Comparison of ENCODE assay signal across 28 cellular contexts in the genomic region with DNA sequence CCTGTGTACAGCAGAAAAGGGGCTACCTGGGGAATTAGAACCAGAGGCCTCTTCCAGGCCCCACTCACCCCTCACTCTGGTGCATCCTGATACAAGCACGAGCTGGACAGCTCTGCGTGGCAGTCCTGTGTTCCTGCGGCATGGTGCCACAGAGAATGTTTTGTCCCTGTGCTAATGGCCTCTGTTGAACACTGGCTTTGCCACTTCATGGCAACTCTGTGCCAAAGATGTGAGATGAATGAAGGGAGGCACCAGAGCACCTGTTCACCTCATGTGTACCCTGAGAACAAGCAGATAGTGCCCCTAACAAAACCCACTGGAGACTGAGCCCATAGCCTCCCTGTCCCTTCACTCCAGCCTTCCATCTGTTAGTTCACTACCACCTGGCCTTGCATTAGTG.
"Had no signal": no experiment of that assay in that cellular context is flagged by ENCODE, and none has a peak within 500 bp of the region (broad histone marks: within the 10 kb centered on the region; RNA-seq: fewer than 3 reads in every experiment).

No MANE protein-coding gene starts in this region.

- ATAC-seq: activated CD4-positive, alpha-beta T cell treated with anti-CD3 and anti-CD28 coated beads for 36 hours; activated naive CD4-positive, alpha-beta T cell treated with anti-CD3 and anti-CD28 coated beads, Interleukin-2, amount 50 U/mL, for 72 hours; activated naive CD8-positive, alpha-beta T cell treated with anti-CD3 and anti-CD28 coated beads, Interleukin-2, amount 50 U/mL, for 24 hours; activated T-cell treated with anti-CD3 and anti-CD28 coated beads, Interleukin-2, amount 50 U/mL, for 4 hours; body of pancreas; Panc1; Right ventricle myocardium inferior; T-cell had no signal

- H3K36me3 ChIP-seq: ascending aorta had no signal

- H3K4me3 Mint-ChIP-seq: activated CD4-positive, alpha-beta T cell treated with anti-CD3 and anti-CD28 coated beads for 36 hours; activated naive CD8-positive, alpha-beta T cell treated with anti-CD3 and anti-CD28 coated beads, Interleukin-2, amount 50 U/mL, for 24 hours; activated T-cell treated with anti-CD3 and anti-CD28 coated beads, Interleukin-2, amount 50 U/mL, for 4 hours; central memory CD8-positive, alpha-beta T cell; T-cell had no signal

- H3K9me3 ChIP-seq: ascending aorta, body of pancreas had no signal

- H3K36me3 Mint-ChIP-seq: T-cell had no signal

- H3K4me1 ChIP-seq: ascending aorta, body of pancreas had no signal

- H3K27ac Mint-ChIP-seq: activated CD4-positive, alpha-beta T cell treated with anti-CD3 and anti-CD28 coated beads for 36 hours; activated naive CD4-positive, alpha-beta T cell treated with anti-CD3 and anti-CD28 coated beads, Interleukin-2, amount 50 U/mL, for 72 hours; activated naive CD8-positive, alpha-beta T cell treated with anti-CD3 and anti-CD28 coated beads, Interleukin-2, amount 50 U/mL, for 24 hours; T-cell had no signal

- H3K9me3 Mint-ChIP-seq: central memory CD8-positive, alpha-beta T cell had no signal

- H3K4me3 ChIP-seq: ascending aorta, body of pancreas, SK-N-MC had no signal

- H3K27me3 ChIP-seq: ascending aorta, body of pancreas had no signal

- DNase-seq: activated CD4-positive, alpha-beta T cell treated with anti-CD3 and anti-CD28 coated beads for 36 hours; activated CD4-positive, alpha-beta T cell treated with anti-CD3 and anti-CD28 coated beads, Interleukin-2, amount 50 U/mL, for 4 hours; activated CD8-positive, alpha-beta memory T cell treated with anti-CD3 and anti-CD28 coated beads for 24 hours; activated effector memory CD4-positive, alpha-beta T cell treated with anti-CD3 and anti-CD28 coated beads, Interleukin-2, amount 50 U/mL, for 16 hours; activated naive CD4-positive, alpha-beta T cell treated with Interleukin-2 at 50 U/mL for 16 hours; activated naive CD8-positive, alpha-beta T cell treated with anti-CD3 and anti-CD28 coated beads, Interleukin-2, amount 50 U/mL, for 24 hours; activated T-cell treated with anti-CD3 and anti-CD28 coated beads, Interleukin-2, amount 50 U/mL, for 4 hours; amniotic stem cell; body of pancreas; Kasumi-1; MV-4-11; NCI-H1105; NCI-H1436; NCI-H1694 treated with DMSO at 0.1 percent for 48 hours; NCI-H2029 treated with DMSO at 0.1 percent for 48 hours; NCI-H510A treated with DMSO at 0.1 percent for 48 hours; NCI-H69; NK-92 treated with Interleukin-12 subunit alpha and Interleukin-12 subunit beta, amount 100 ng/mL, for 24 hours; OCI-M1; RPMI8226; T-cell had no signal

- H3K27ac ChIP-seq: ascending aorta, body of pancreas, SK-N-MC, VCaP had no signal
